2 cellular contexts compared by ENCODE assay signal in the genomic region with DNA sequence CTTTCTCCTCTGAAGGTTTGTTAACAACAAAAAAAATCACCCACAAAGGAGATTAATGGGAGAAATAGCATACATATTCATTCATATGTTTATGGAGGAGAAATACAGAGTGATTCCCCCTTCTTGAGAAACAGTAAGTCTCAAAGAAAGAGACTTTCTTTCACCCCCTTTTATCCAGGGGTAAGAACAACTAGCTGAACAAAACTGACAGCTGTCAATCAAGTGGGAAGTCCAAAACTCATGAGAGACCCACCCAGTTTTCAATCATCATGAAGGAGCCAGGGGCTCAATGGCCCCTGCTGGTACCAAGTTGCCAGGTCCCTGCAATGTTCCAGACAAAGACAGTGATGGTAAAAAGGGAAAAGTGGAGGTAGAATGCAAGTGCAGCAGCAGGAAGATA.
TF ChIP-seq lines count a peak whose summit lies in the region.

No MANE protein-coding gene starts in this region.

TF ChIP-seq in K562, 482 proteins besides CTCF, POLR2A, EP300 and RAD21:
- TF ChIP-seq MEIS2 (IDR thresholded peaks at IDR 0.05; ENCODE audit: partially characterized antibody), result peak; percentile 85
- no peak for TF ChIP-seq ILK (tag; IDR thresholded peaks at IDR 0.05; ENCODE audit: borderline replicate concordance, low read depth)
- peak; percentile 92 for TF ChIP-seq PKNOX1 (IDR thresholded peaks at IDR 0.05)
- no peak for TF ChIP-seq HOMEZ (CRISPR knock-in tag; IDR thresholded peaks at IDR 0.05)
- no peak for TF ChIP-seq SRSF7 (optimal IDR thresholded peaks at IDR 0.05; ENCODE audit: low read depth, low read length)
- no peak for TF ChIP-seq FOXK1 (CRISPR knock-in tag; IDR thresholded peaks at IDR 0.05; ENCODE audit: borderline replicate concordance)
- TF ChIP-seq PBX2 (CRISPR knock-in tag; IDR thresholded peaks at IDR 0.05; ENCODE audit: low read depth), result no peak
- TF ChIP-seq PBX2 (tag; conservative IDR thresholded peaks at IDR 0.05; ENCODE audit: low read depth), result peak; percentile 72
- TF ChIP-seq, protein P1, sequence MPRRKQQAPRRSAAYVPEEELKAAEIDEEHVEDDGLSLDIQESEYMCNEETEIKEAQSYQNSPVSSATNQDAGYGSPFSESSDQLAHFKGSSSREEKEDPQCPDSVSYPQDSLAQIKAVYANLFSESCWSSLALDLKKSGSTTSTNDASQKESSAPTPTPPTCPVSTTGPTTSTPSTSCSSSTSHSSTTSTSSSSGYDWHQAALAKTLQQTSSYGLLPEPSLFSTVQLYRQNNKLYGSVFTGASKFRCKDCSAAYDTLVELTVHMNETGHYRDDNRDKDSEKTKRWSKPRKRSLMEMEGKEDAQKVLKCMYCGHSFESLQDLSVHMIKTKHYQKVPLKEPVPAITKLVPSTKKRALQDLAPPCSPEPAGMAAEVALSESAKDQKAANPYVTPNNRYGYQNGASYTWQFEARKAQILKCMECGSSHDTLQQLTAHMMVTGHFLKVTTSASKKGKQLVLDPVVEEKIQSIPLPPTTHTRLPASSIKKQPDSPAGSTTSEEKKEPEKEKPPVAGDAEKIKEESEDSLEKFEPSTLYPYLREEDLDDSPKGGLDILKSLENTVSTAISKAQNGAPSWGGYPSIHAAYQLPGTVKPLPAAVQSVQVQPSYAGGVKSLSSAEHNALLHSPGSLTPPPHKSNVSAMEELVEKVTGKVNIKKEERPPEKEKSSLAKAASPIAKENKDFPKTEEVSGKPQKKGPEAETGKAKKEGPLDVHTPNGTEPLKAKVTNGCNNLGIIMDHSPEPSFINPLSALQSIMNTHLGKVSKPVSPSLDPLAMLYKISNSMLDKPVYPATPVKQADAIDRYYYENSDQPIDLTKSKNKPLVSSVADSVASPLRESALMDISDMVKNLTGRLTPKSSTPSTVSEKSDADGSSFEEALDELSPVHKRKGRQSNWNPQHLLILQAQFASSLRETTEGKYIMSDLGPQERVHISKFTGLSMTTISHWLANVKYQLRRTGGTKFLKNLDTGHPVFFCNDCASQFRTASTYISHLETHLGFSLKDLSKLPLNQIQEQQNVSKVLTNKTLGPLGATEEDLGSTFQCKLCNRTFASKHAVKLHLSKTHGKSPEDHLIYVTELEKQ (CRISPR knock-in tag; IDR thresholded peaks at IDR 0.05), result peak; percentile 55; the same call in 1 of the 2 replicates

TF ChIP-seq in liver, 16 proteins besides CTCF, POLR2A, EP300 and RAD21:
- TF ChIP-seq JUND (IDR thresholded peaks at IDR 0.05), result no peak
- TF ChIP-seq TAF1 (conservative IDR thresholded peaks at IDR 0.05), result no peak
- no peak for TF ChIP-seq FOXA2 (IDR thresholded peaks at IDR 0.05)
- TF ChIP-seq HNF4G (IDR thresholded peaks at IDR 0.05), result no peak
- TF ChIP-seq, protein P2, sequence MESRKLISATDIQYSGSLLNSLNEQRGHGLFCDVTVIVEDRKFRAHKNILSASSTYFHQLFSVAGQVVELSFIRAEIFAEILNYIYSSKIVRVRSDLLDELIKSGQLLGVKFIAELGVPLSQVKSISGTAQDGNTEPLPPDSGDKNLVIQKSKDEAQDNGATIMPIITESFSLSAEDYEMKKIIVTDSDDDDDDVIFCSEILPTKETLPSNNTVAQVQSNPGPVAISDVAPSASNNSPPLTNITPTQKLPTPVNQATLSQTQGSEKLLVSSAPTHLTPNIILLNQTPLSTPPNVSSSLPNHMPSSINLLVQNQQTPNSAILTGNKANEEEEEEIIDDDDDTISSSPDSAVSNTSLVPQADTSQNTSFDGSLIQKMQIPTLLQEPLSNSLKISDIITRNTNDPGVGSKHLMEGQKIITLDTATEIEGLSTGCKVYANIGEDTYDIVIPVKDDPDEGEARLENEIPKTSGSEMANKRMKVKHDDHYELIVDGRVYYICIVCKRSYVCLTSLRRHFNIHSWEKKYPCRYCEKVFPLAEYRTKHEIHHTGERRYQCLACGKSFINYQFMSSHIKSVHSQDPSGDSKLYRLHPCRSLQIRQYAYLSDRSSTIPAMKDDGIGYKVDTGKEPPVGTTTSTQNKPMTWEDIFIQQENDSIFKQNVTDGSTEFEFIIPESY (IDR thresholded peaks at IDR 0.05), result no peak
- no peak for TF ChIP-seq MAX (IDR thresholded peaks at IDR 0.05)
- TF ChIP-seq RXRA (IDR thresholded peaks at IDR 0.05), result no peak
- TF ChIP-seq YY1 (IDR thresholded peaks at IDR 0.05), result no peak
- no peak for TF ChIP-seq SP1 (IDR thresholded peaks at IDR 0.05)
